8 cellular contexts compared by ENCODE assay signal in genomic region chr15:84079885-84080777, GRCh38.
DNase-seq lines count a peak whose midpoint lies in the region; ATAC-seq and TF ChIP-seq lines count a peak whose summit lies in the region.

No MANE protein-coding gene starts in this region.

- H3K27ac Mint-ChIP-seq in CD4-positive, alpha-beta memory T cell = no peak overlapping the region

- H3K9ac ChIP-seq in Loucy (ENCODE audit: low read depth, low read length, poor library complexity, severe bottlenecking) (peak overlapping the region; percentile 68), colonic mucosa (ENCODE audit: low read depth in 2 of 2, low read length in 2 of 2) (no peak overlapping the region)

- peak overlapping the region; percentile 78 for H3K4me2 ChIP-seq in Loucy (ENCODE audit: low read depth, low read length, poor library complexity, severe bottlenecking)

- H4K20me1 ChIP-seq in Loucy (ENCODE audit: insufficient read depth, low read length, poor library complexity, severe bottlenecking) = no peaks in the 10 kb centered on the region

- H3K4me1 Mint-ChIP-seq in CD4-positive, alpha-beta memory T cell = peaks cover 4 to 14% (median 7%) of the 10 kb centered on the region in 4 donors

- peak overlapping the region; percentile 95 for H2AFZ ChIP-seq in Loucy (ENCODE audit: low read length)

- H3F3A ChIP-seq in Loucy (ENCODE audit: low read depth) = no peaks in the 10 kb centered on the region

- no peaks in the 10 kb centered on the region for H3K36me3 Mint-ChIP-seq in CD4-positive, alpha-beta memory T cell

- peaks cover 11% of the 10 kb centered on the region for H3K27me3 ChIP-seq in CD4-positive, alpha-beta memory T cell (ENCODE audit: insufficient read depth, low read length)
- H3K27me3 ChIP-seq in Loucy (ENCODE audit: insufficient read depth, low read length, poor library complexity, severe bottlenecking) = no peaks in the 10 kb centered on the region
- peaks cover 18% of the 10 kb centered on the region for H3K27me3 ChIP-seq in colonic mucosa

- no peaks in the 10 kb centered on the region for H3K9me3 ChIP-seq in CD4-positive, alpha-beta memory T cell (ENCODE audit: control insufficient read depth in 1 of 2, low read length in 2 of 2)
- H3K9me3 ChIP-seq in Loucy (ENCODE audit: insufficient read depth, low read depth, low read length) (no peaks in the 10 kb centered on the region), colonic mucosa (no peaks in the 10 kb centered on the region)

- peak overlapping the region; percentile 62 to 87 (median 76) for H3K4me3 Mint-ChIP-seq in CD4-positive, alpha-beta memory T cell

- DNase-seq in CD4-positive, alpha-beta memory T cell = peak; percentile 12 to 52 (median 30)
- peak in 3 of 4 experiments; percentile 6 to 7 (median 6) for DNase-seq in activated CD4-positive, CD25-positive, alpha-beta regulatory T cell (lab: John Stamatoyannopoulos, UW)
- peak; percentile 21 for DNase-seq in colonic mucosa
- peak; percentile 0 to 9 for DNase-seq in lung microvascular endothelial cell (ENCODE audit: low read depth in 2 of 2)
- peak; percentile 12 to 64 (median 16) for DNase-seq in stimulated activated CD4-positive, alpha-beta T cell treated with anti-CD3 and anti-CD28 coated beads, TNF-alpha, amount 100 ng/mL, for 24 hours (ENCODE audit: low read depth in 3 of 3)
- no peak for DNase-seq in GDM1 (lab: John Stamatoyannopoulos, UW)

- H3K36me3 ChIP-seq in CD4-positive, alpha-beta memory T cell (ENCODE audit: insufficient read depth, low read length) = no peaks in the 10 kb centered on the region
- H3K36me3 ChIP-seq in Loucy (ENCODE audit: insufficient read depth, low read length) = no peaks in the 10 kb centered on the region
- no peaks in the 10 kb centered on the region for H3K36me3 ChIP-seq in colonic mucosa

- H3K27ac ChIP-seq in CD4-positive, alpha-beta memory T cell (ENCODE audit: low read depth, low read length) = no peak overlapping the region
- no peak overlapping the region for H3K27ac ChIP-seq in colonic mucosa

- peaks cover 4% of the 10 kb centered on the region for H3K4me1 ChIP-seq in CD4-positive, alpha-beta memory T cell (ENCODE audit: insufficient read depth, low read length)
- H3K4me1 ChIP-seq in Loucy (ENCODE audit: insufficient read depth, low read length, poor library complexity, severe bottlenecking) (no peaks in the 10 kb centered on the region), colonic mucosa (no peaks in the 10 kb centered on the region)

- ATAC-seq in GM21390 (IDR thresholded peaks at IDR 0.05; ENCODE audit: unreplicated experiment) = peak; percentile 93

- TF ChIP-seq CTCF in Loucy (conservative IDR thresholded peaks at IDR 0.05; ENCODE audit: low read length) (no peak), colonic mucosa (IDR thresholded peaks at IDR 0.05) (no peak)

- peaks cover 52 to 61% of the 10 kb centered on the region in 2 donors for H3K27me3 Mint-ChIP-seq in CD4-positive, alpha-beta memory T cell

- intact Hi-C loops in CD4-positive, alpha-beta memory T cell (cut with micrococcal nuclease) = no loop called here
- intact Hi-C loops in colonic mucosa (cut with DNase I) = no loop called here

- CTCF ChIA-PET in CD4-positive, alpha-beta memory T cell (lab: Charles Lee; ENCODE audit: partially characterized antibody) = no interaction called here

- H3K9me3 Mint-ChIP-seq in CD4-positive, alpha-beta memory T cell = peaks cover 0 to 16% (median 6%) of the 10 kb centered on the region in 8 donors

- no peaks in the 10 kb centered on the region for H3K9me2 ChIP-seq in Loucy (replicated peaks; ENCODE audit: low read depth, low read length)

- H3K79me2 ChIP-seq in Loucy (ENCODE audit: insufficient read depth, low read length) = no peaks in the 10 kb centered on the region

- H3K4me3 ChIP-seq in CD4-positive, alpha-beta memory T cell (ENCODE audit: low read length in 2 of 2) = peak overlapping the region in 1 of 2 donors; percentile 19
- H3K4me3 ChIP-seq in Loucy (ENCODE audit: low read length, poor library complexity, severe bottlenecking) = peak overlapping the region; percentile 78
- peak overlapping the region; percentile 20 for H3K4me3 ChIP-seq in colonic mucosa

- POLR2A ChIA-PET in CD4-positive, alpha-beta memory T cell (lab: Charles Lee; ENCODE audit: partially characterized antibody) = no interaction called here
